ENCODE assay signal across 20 cellular contexts in genomic region chr3:6132684-6133432, GRCh38.
DNase-seq lines count a peak whose midpoint lies in the region; ATAC-seq, FAIRE-seq and TF ChIP-seq lines count a peak whose summit lies in the region.
"Had no signal": no experiment of that assay in that cellular context is flagged by ENCODE, and none has a peak within 500 bp of the region (broad histone marks: within the 10 kb centered on the region; RNA-seq: fewer than 3 reads in every experiment).

No MANE protein-coding gene starts in this region.

- no peak for DNase-seq in HTR-8/SVneo (ENCODE audit: insufficient read length, low spot score)
- DNase-seq in effector CD4-positive, alpha-beta T cell = no peak
- DNase-seq in activated CD4-positive, alpha-beta T cell treated with anti-CD3 and anti-CD28 coated beads for 4 hours = no peak
- DNase-seq: DMS153, HFFc6, KBM-7, NCI-H1092, NCI-H2107, NCI-H345, NCI-H526 treated with DMSO at 0.1 percent for 48 hours, Peyer's patch, Right ventricle myocardium superior had no signal

- ATAC-seq in GM19023 (IDR thresholded peaks at IDR 0.05; ENCODE audit: unreplicated experiment) (peak; percentile 74), GM21786 (IDR thresholded peaks at IDR 0.05; ENCODE audit: unreplicated experiment) (peak; percentile 73), HG03280 (IDR thresholded peaks at IDR 0.05; ENCODE audit: unreplicated experiment) (peak; percentile 86), GM21381 (IDR thresholded peaks at IDR 0.05; ENCODE audit: unreplicated experiment) (no peak)
- ATAC-seq: A549, SK-N-SH treated with all-trans-retinoic acid at 6 μM for 48 hours had no signal

- TF ChIP-seq CTCF in GM12874 (IDR thresholded peaks at IDR 0.05; ENCODE audit: insufficient read depth, low read depth, low read length) = 0 out of 2 replicates have a peak, but pooled peaks have one; percentile 3

- FAIRE-seq in HTR-8/SVneo (lab: Jason Lieb, UNC) = no peak
- FAIRE-seq: A549, H1 had no signal
